In genomic region chr6:53825514-53826321, GRCh38 we compare ENCODE assay signal across 16 cellular contexts. TPM values are rescaled to one million over a fixed set of nuclear protein-coding genes. Genes with fewer than 3 reads are reported as not detected.
DNase-seq lines count a peak whose midpoint lies in the region; ATAC-seq and TF ChIP-seq lines count a peak whose summit lies in the region.
"Had no signal": no experiment of that assay in that cellular context is flagged by ENCODE, and none has a peak within 500 bp of the region (broad histone marks: within the 10 kb centered on the region; RNA-seq: fewer than 3 reads in every experiment).

No MANE protein-coding gene starts in this region.

- TF ChIP-seq CTCF in AG10803 (conservative IDR thresholded peaks at IDR 0.05; ENCODE audit: low read length), result no peak

- ATAC-seq in GM19395 (IDR thresholded peaks at IDR 0.05; ENCODE audit: unreplicated experiment), result peak; percentile 68
- ATAC-seq in HG03520 (IDR thresholded peaks at IDR 0.05; ENCODE audit: unreplicated experiment), result peak; percentile 56
- peak; percentile 58 for ATAC-seq in left colon
- no peak for ATAC-seq in HG02852 (IDR thresholded peaks at IDR 0.05; ENCODE audit: unreplicated experiment)
- ATAC-seq in GM21515 (IDR thresholded peaks at IDR 0.05; ENCODE audit: unreplicated experiment), result no peak
- ATAC-seq: left lung had no signal

- DNase-seq in AG10803 (ENCODE audit: low read depth) (peak; percentile 51), left colon (no peak), SIG-M5 treated with dmso at 0.1 percent for 504 hours (lab: John Stamatoyannopoulos, UW; ENCODE audit: unreplicated experiment) (no peak)
- no peak for DNase-seq in stimulated activated CD4-positive, alpha-beta T cell treated with anti-CD3 and anti-CD28 coated beads, Interleukin-4, amount 100 ng/mL, for 4 hours
- DNase-seq: activated CD4-positive, alpha-beta T cell treated with anti-CD3 and anti-CD28 coated beads for 4 hours; activated naive CD4-positive, alpha-beta T cell treated with Interleukin-2 at 50 U/mL for 16 hours; brain microvascular endothelial cell; effector memory CD4-positive, alpha-beta T cell; left lung; substantia nigra; T1000 had no signal

- no peak overlapping the region for H3K4me3 ChIP-seq in AG10803 (ENCODE audit: low read length)
- H3K4me3 ChIP-seq: left lung, SJSA1 had no signal

- intact Hi-C loops in left colon (cut with DNase I, micrococcal nuclease), result no loop called here

RNA-seq across cellular contexts. Expression of gene LRRC1, which starts 30.9 kb away (rescaled TPM):
- 10 to 100 TPM; 69.2 to 85.7 TPM for total RNA-seq in left colon

Comparison
In these comparisons a context has a peak if more than half of its experiments do, and no peak if none do; other contexts are left out.
1. ATAC-seq: peak in GM19395 (single experiment), HG03520 (single experiment) and left colon (single experiment); none in HG02852 (single experiment) and GM21515 (single experiment).